25 cellular contexts compared by ENCODE assay signal in the genomic region with DNA sequence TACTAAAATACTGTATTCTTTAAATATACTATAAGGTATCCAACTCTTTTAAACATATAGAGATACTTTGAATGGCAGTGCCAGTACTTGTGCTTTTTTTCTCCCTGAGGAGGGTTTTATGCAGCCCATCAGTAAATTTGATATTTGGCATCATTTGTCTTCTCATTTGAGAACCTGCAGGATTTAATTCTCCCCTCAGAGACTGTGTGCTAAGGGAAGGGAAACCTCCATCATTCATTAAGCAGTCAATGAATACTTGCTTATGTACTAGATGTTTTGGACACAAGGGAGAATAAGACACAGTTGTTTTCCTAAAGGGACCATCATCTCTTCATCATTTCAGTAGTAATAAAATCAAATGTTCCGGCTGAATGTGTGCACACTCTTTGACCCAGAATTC.
"Had no signal": no experiment of that assay in that cellular context is flagged by ENCODE, and none has a peak within 500 bp of the region (broad histone marks: within the 10 kb centered on the region; RNA-seq: fewer than 3 reads in every experiment).

No MANE protein-coding gene starts in this region.

- H3K36me3 ChIP-seq: gastrocnemius medialis, neutrophil, pancreas, right lobe of liver, suprapubic skin, transverse colon, upper lobe of right lung, uterus had no signal

- H3K9me3 Mint-ChIP-seq: endodermal cell; memory B cell; natural killer cell; neural crest cell; stimulated activated naive CD8-positive, alpha-beta T cell treated with anti-CD3 and anti-CD28 coated beads, Interleukin-15, amount 100 ng/mL, for 72 hours had no signal

- ATAC-seq: esophagus mucosa; natural killer cell; stimulated activated naive CD8-positive, alpha-beta T cell treated with anti-CD3 and anti-CD28 coated beads, Interleukin-15, amount 100 ng/mL, for 72 hours; upper lobe of right lung had no signal

- H3K36me3 Mint-ChIP-seq: natural killer cell had no signal

- H3K9me3 ChIP-seq: gastrocnemius medialis, neutrophil, pancreas, right lobe of liver, suprapubic skin, transverse colon, upper lobe of right lung, uterus had no signal

- H3K27me3 ChIP-seq: dorsolateral prefrontal cortex, gastrocnemius medialis, neutrophil, pancreas, right lobe of liver, suprapubic skin, transverse colon, upper lobe of right lung, uterus had no signal

- H3K27ac Mint-ChIP-seq: endodermal cell; memory B cell; natural killer cell; stimulated activated naive CD8-positive, alpha-beta T cell treated with anti-CD3 and anti-CD28 coated beads, Interleukin-15, amount 100 ng/mL, for 72 hours had no signal

- H3K27me3 Mint-ChIP-seq: memory B cell; stimulated activated naive CD8-positive, alpha-beta T cell treated with anti-CD3 and anti-CD28 coated beads, Interleukin-15, amount 100 ng/mL, for 72 hours had no signal

- H3K4me3 ChIP-seq: gastrocnemius medialis, lung, pancreas, right lobe of liver, suprapubic skin, transverse colon, upper lobe of right lung, uterus had no signal

- H3K4me3 Mint-ChIP-seq: endodermal cell; memory B cell; natural killer cell; neural crest cell; stimulated activated naive CD8-positive, alpha-beta T cell treated with anti-CD3 and anti-CD28 coated beads, Interleukin-15, amount 100 ng/mL, for 72 hours had no signal

- DNase-seq: dorsolateral prefrontal cortex; effector CD4-positive, alpha-beta T cell; endodermal cell; foreskin fibroblast; gastrocnemius medialis; head of caudate nucleus; natural killer cell; retina; right lobe of liver; stimulated activated CD4-positive, alpha-beta T cell treated with anti-CD3 and anti-CD28 coated beads, Interleukin-12 subunit alpha, Interleukin-12 subunit beta, amount 100 ng/mL, for 4 hours; stimulated activated CD4-positive, alpha-beta T cell treated with anti-CD3 and anti-CD28 coated beads, Interleukin-1b, Interleukin-23, amount 100 ng/mL, for 48 hours; stimulated activated CD4-positive, alpha-beta T cell treated with anti-CD3 and anti-CD28 coated beads, Interleukin-4, amount 100 ng/mL, for 1 hour; stimulated activated CD8-positive, alpha-beta memory T cell treated with anti-CD3 and anti-CD28 coated beads, Interleukin-4, amount 100 ng/mL, for 48 hours; stimulated activated naive CD4-positive, alpha-beta T cell; stimulated activated naive CD8-positive, alpha-beta T cell treated with anti-CD3 and anti-CD28 coated beads, Interleukin-15, amount 100 ng/mL, for 72 hours; transverse colon; upper lobe of right lung; uterus had no signal
